27 cellular contexts compared by ENCODE assay signal in the genomic region with DNA sequence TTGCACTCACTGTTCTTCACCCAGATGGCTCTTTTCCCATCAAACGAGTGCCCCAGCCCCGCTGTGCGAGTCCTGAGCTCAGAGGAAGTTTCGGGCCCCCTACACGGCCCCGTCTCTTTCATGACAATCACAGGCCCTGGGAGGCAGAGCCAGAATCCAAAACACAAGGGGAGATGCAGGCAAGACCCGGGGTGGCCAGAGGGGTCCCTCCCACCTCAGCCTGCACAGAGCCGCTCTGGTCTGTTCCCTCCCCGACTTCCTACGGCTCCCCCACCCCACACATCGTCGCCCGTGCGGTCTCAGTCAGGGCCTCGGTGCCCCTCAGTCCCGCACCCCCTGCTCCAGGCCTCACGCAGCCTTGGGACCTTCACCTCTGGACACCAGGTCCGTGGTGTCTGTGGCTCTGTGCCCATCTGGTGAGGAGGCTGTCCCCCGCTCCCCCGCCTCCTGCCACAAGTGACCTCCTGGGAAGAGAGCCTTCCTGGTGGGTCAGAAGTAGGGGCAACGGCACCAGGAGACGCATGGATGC. TPM values are rescaled to one million over a fixed set of nuclear protein-coding genes. Genes with fewer than 3 reads are reported as not detected.
A peak's percentile ranks its signal among the peaks of the same experiment; 100 is the strongest.
DNase-seq lines count a peak whose midpoint lies in the region; ATAC-seq and TF ChIP-seq lines count a peak whose summit lies in the region.
"Had no signal": no experiment of that assay in that cellular context is flagged by ENCODE, and none has a peak within 500 bp of the region (broad histone marks: within the 10 kb centered on the region; RNA-seq: fewer than 3 reads in every experiment).

No MANE protein-coding gene starts in this region.

- TF ChIP-seq POLR2A in spleen (IDR thresholded peaks at IDR 0.05) = no peak

- intact Hi-C loops in left ventricle myocardium superior (cut with micrococcal nuclease) = no loop called here
- intact Hi-C loops in Right ventricle myocardium inferior (cut with DNase I) = no loop called here
- intact Hi-C loops in spleen (cut with DNase I; ENCODE audit: low total_unique reads) = no loop called here

- no peaks in the 10 kb centered on the region for H3K4me1 ChIP-seq in RWPE2 (ENCODE audit: insufficient read depth, poor library complexity, severe bottlenecking)
- H3K4me1 ChIP-seq in iPS-20b (ENCODE audit: insufficient read depth, low read length) = no peaks in the 10 kb centered on the region; the same call in 1 of the 2 replicates
- H3K4me1 ChIP-seq in spleen = peaks cover 24 to 44% (median 30%) of the 10 kb centered on the region in 6 donors
- H3K4me1 ChIP-seq: ascending aorta, HAP-1, parathyroid adenoma had no signal

- no peaks in the 10 kb centered on the region for H3K27me3 ChIP-seq in RWPE2 (ENCODE audit: insufficient read depth, poor library complexity, severe bottlenecking)
- H3K27me3 ChIP-seq in iPS-20b (ENCODE audit: insufficient read depth, low read length) = peaks cover 22% of the 10 kb centered on the region
- no peaks in the 10 kb centered on the region for H3K27me3 ChIP-seq in spleen (replicated peaks in 1 of 7)
- H3K27me3 ChIP-seq: ascending aorta, right lobe of liver, thyroid gland had no signal

- H3K9me3 ChIP-seq in RWPE2 (ENCODE audit: severe bottlenecking) = no peaks in the 10 kb centered on the region
- H3K9me3 ChIP-seq in iPS-20b (ENCODE audit: insufficient read depth, low read depth, low read length) = no peaks in the 10 kb centered on the region
- no peaks in the 10 kb centered on the region for H3K9me3 ChIP-seq in spleen
- H3K9me3 ChIP-seq: ascending aorta, HAP-1, right lobe of liver, thyroid gland had no signal

- H3K27ac ChIP-seq in RWPE2 (ENCODE audit: poor library complexity, severe bottlenecking) (no peak overlapping the region), iPS-20b (ENCODE audit: low read length) (no peak overlapping the region), spleen (no peak overlapping the region)
- H3K27ac ChIP-seq: ascending aorta, C4-2B, parathyroid adenoma, PC-9, right lobe of liver, thyroid gland had no signal

- H3K36me3 ChIP-seq in RWPE2 (ENCODE audit: low read depth) = no peaks in the 10 kb centered on the region
- H3K36me3 ChIP-seq in iPS-20b (ENCODE audit: insufficient read depth, low read depth, low read length) = no peaks in the 10 kb centered on the region
- H3K36me3 ChIP-seq in spleen = peaks cover 0 to 74% (median 45%) of the 10 kb centered on the region in 6 donors
- H3K36me3 ChIP-seq: ascending aorta, HAP-1, right lobe of liver, thyroid gland had no signal

- ATAC-seq in left ventricle myocardium superior = no peak
- ATAC-seq in Right ventricle myocardium inferior = no peak
- ATAC-seq in RWPE2 (ENCODE audit: low read depth) = no peak
- no peak for ATAC-seq in HG03354 (IDR thresholded peaks at IDR 0.05; ENCODE audit: poor library complexity, severe bottlenecking, unreplicated experiment)
- no peak for ATAC-seq in GM18909 (IDR thresholded peaks at IDR 0.05; ENCODE audit: poor library complexity, unreplicated experiment)
- ATAC-seq: left colon, natural killer cell, right lobe of liver had no signal

- WGBS in spleen, 5 donors = 78 to 90% (median 87%) methylated on average over 22 of the region's 22 CpGs

- TF ChIP-seq CTCF in RWPE2 (IDR thresholded peaks at IDR 0.05; ENCODE audit: poor library complexity, severe bottlenecking) (no peak), spleen (IDR thresholded peaks at IDR 0.05 in 8 of 11, conservative IDR thresholded peaks at IDR 0.05 in 3 of 11) (no peak)

- DNase-seq in left ventricle myocardium superior = peak; percentile 1
- no peak for DNase-seq in Right ventricle myocardium inferior (ENCODE audit: missing footprints)
- DNase-seq in RWPE2 (ENCODE audit: low spot score) = peak; percentile 73
- DNase-seq in spleen = peak; percentile 79
- no peak for DNase-seq in T-helper 9 cell
- DNase-seq: activated CD4-positive, alpha-beta T cell treated with anti-CD3 and anti-CD28 coated beads for 4 hours; activated CD8-positive, alpha-beta memory T cell treated with anti-CD3 and anti-CD28 coated beads for 24 hours; dermis blood vessel endothelial cell; left colon; natural killer cell; NCI-H1694; NCI-H2171 treated with DMSO at 0.1 percent for 48 hours; NCI-H524; NK-92 treated with Interleukin-12 subunit alpha and Interleukin-12 subunit beta, amount 100 ng/mL, for 24 hours; PC-9; stimulated activated CD4-positive, alpha-beta T cell treated with anti-CD3 and anti-CD28 coated beads, Interleukin-15, amount 100 ng/mL, for 24 hours; T-helper 1 cell; thyroid gland had no signal

- H3K9ac ChIP-seq in iPS-20b (ENCODE audit: low read depth, low read length) = no peak overlapping the region
- H3K9ac ChIP-seq: parathyroid adenoma had no signal

- H3K4me3 ChIP-seq in RWPE2 (ENCODE audit: severe bottlenecking) (no peak overlapping the region), iPS-20b (ENCODE audit: low read length) (peak overlapping the region; percentile 42; the same call in 1 of the 2 replicates), spleen (no peak overlapping the region)
- H3K4me3 ChIP-seq: ascending aorta, HAP-1, PC-9, right lobe of liver, thyroid gland had no signal

RNA-seq across cellular contexts. Expression of gene GPR132, which starts 8.9 kb away (rescaled TPM):
- total RNA-seq in left ventricle myocardium superior (1.3 TPM), Right ventricle myocardium inferior (0.89 TPM), spleen (10 to 100 TPM; 17.5 to 33.7 (median 23.1) TPM)
- polyA plus RNA-seq in spleen = 1 to 10 TPM; 5.0 to 9.0 (median 5.8) TPM
- total RNA-seq: ascending aorta, LHCN-M2, PC-9 had no signal

RNA-seq across cellular contexts. Expression of gene CDCA4, which starts 35.5 kb away (rescaled TPM):
- total RNA-seq in left ventricle myocardium superior (1.9 TPM), Right ventricle myocardium inferior (3.1 TPM), spleen (10 to 100 TPM in 2 of 7 donors, 1 to 10 TPM in 5; 6.5 to 15.1 (median 8.7) TPM)
- polyA plus RNA-seq in spleen = 10 to 100 TPM in 1 of 3 donors, 1 to 10 TPM in 2; 5.8 to 10.5 (median 8.5) TPM

Comparison
In these comparisons a context has a peak if more than half of its experiments do, and no peak if none do; other contexts are left out.
1. DNase-seq: peak in left ventricle myocardium superior (single experiment), RWPE2 (single experiment) and spleen (single experiment); none in Right ventricle myocardium inferior (single experiment) and T-helper 9 cell (single experiment).